Comparison of ENCODE assay signal across 8 cellular contexts in the genomic region with DNA sequence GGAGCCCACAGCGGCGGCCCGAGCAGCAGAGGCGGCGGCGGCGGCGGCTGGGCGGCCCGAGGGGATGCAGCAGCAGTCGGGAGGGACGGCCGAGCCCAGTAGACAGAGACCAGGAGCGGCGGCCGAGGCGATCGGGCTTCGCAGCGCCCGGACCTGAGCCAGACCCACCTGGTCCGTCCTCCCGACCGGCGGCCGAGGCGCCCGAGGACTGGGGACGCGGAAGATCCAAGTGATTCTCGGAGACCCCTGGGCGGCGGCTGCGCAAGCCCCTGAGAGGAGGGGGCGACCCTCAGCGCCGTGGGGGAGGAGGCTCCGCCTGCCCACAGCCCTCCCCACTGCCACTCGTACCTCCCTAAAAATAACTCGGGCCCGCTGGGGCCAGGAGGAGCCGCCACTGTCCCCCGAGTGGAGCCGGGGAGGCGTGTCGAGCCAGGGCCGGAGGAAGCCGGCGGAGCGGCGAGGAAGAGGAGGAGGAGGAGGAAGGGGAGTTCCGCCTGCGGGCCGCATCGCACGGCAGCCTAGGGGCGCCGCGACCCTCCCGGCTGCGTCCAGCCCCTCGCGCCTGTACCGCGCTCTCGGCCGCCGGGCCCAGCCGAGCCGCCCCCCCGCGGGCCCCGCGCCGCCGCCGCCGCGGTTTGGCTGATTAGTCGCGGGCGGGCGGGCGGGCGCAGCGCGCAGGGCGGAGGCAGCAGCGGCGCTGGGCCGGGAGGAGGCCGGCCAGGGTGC. TPM values are rescaled to one million over a fixed set of nuclear protein-coding genes. Genes with fewer than 3 reads are reported as not detected.
A peak's percentile ranks its signal among the peaks of the same experiment; 100 is the strongest.
DNase-seq lines count a peak whose midpoint lies in the region; ATAC-seq and TF ChIP-seq lines count a peak whose summit lies in the region.

No MANE protein-coding gene starts in this region.

- H3K4me3 Mint-ChIP-seq in osteocyte (ENCODE audit: unreplicated experiment) = peak overlapping the region; percentile 89

- peak; percentile 15 for ATAC-seq in GM18870 (IDR thresholded peaks at IDR 0.05; ENCODE audit: unreplicated experiment)
- ATAC-seq in HG03095 (IDR thresholded peaks at IDR 0.05; ENCODE audit: unreplicated experiment) = peak; percentile 26
- ATAC-seq in RWPE2 (ENCODE audit: low read depth) = peak; percentile 8; the same call in 2 of the 3 replicates
- ATAC-seq in activated naive CD4-positive, alpha-beta T cell treated with anti-CD3 and anti-CD28 coated beads, Interleukin-2, amount 50 U/mL, for 72 hours = peak; percentile 37 to 38

- peaks cover 4% of the 10 kb centered on the region for H3K27me3 Mint-ChIP-seq in osteocyte (ENCODE audit: unreplicated experiment)

- H3K27me3 ChIP-seq in AG04450 (ENCODE audit: control insufficient read depth, insufficient read depth, low read length) (peaks cover 6% of the 10 kb centered on the region), RWPE2 (ENCODE audit: insufficient read depth, poor library complexity, severe bottlenecking) (no peaks in the 10 kb centered on the region)

- CTCF ChIA-PET in AG04450 (lab: Charles Lee) = no interaction called here

- H3K36me3 ChIP-seq in RWPE2 (ENCODE audit: low read depth) = no peaks in the 10 kb centered on the region

- H3K36me3 Mint-ChIP-seq in activated naive CD4-positive, alpha-beta T cell treated with anti-CD3 and anti-CD28 coated beads, Interleukin-2, amount 50 U/mL, for 72 hours = peaks cover 0 to 18% of the 10 kb centered on the region in 2 donors
- H3K36me3 Mint-ChIP-seq in osteocyte (ENCODE audit: unreplicated experiment) = no peaks in the 10 kb centered on the region

- TF ChIP-seq CTCF in AG04450 (IDR thresholded peaks at IDR 0.05; ENCODE audit: low read depth, low read length) (no peak), RWPE2 (IDR thresholded peaks at IDR 0.05; ENCODE audit: poor library complexity, severe bottlenecking) (no peak), osteocyte (IDR thresholded peaks at IDR 0.05) (no peak)

- H3K27ac Mint-ChIP-seq in activated naive CD4-positive, alpha-beta T cell treated with anti-CD3 and anti-CD28 coated beads, Interleukin-2, amount 50 U/mL, for 72 hours = peak overlapping the region in 1 of 2 donors; percentile 85
- H3K27ac Mint-ChIP-seq in osteocyte (ENCODE audit: unreplicated experiment) = no peak overlapping the region

- intact Hi-C loops in head of caudate nucleus (cut with DNase I) = loop anchor here (5.0 kb wide), 1 partner anchor 74 kb away; no protein-coding TSS in a partner anchor

- H3K4me3 ChIP-seq in AG04450 (ENCODE audit: low read depth, low read length) = peak overlapping the region; percentile 84
- peak overlapping the region; percentile 88 for H3K4me3 ChIP-seq in RWPE2 (ENCODE audit: severe bottlenecking)

- POLR2A ChIA-PET in AG04450 (lab: Yijun Ruan, JAX) = no interaction called here

- peak overlapping the region; percentile 63 for H3K27ac ChIP-seq in AG04450 (ENCODE audit: low read depth, low read length)
- peak overlapping the region; percentile 73 for H3K27ac ChIP-seq in RWPE2 (ENCODE audit: poor library complexity, severe bottlenecking)

- H3K4me1 Mint-ChIP-seq in osteocyte (ENCODE audit: unreplicated experiment) = peaks cover 42% of the 10 kb centered on the region

- H3K4me1 ChIP-seq in RWPE2 (ENCODE audit: insufficient read depth, poor library complexity, severe bottlenecking) = peaks cover 28% of the 10 kb centered on the region

- H3K9me3 ChIP-seq in AG04450 (ENCODE audit: control insufficient read depth, insufficient read depth, low read length) = peaks cover 3% of the 10 kb centered on the region; the same call in 1 of the 2 replicates
- no peaks in the 10 kb centered on the region for H3K9me3 ChIP-seq in RWPE2 (ENCODE audit: severe bottlenecking)

- DNase-seq in AG04450 (ENCODE audit: low read depth, low spot score) = no peak
- peak; percentile 68 for DNase-seq in RWPE2 (ENCODE audit: low spot score)
- DNase-seq in activated naive CD4-positive, alpha-beta T cell treated with anti-CD3 and anti-CD28 coated beads, Interleukin-2, amount 50 U/mL, for 72 hours (ENCODE audit: low spot score in 2 of 2) = peak; percentile 61 to 66
- DNase-seq in head of caudate nucleus = peak in 37 of 42 donors; percentile 7 to 70 (median 39)
- no peak for DNase-seq in osteocyte (ENCODE audit: extremely low spot score, unreplicated experiment)
- no peak for DNase-seq in DMS153 (lab: John Stamatoyannopoulos, UW)

- H3K9me3 Mint-ChIP-seq in activated naive CD4-positive, alpha-beta T cell treated with anti-CD3 and anti-CD28 coated beads, Interleukin-2, amount 50 U/mL, for 72 hours = no peaks in the 10 kb centered on the region
- H3K9me3 Mint-ChIP-seq in osteocyte (ENCODE audit: unreplicated experiment) = no peaks in the 10 kb centered on the region

RNA-seq across cellular contexts. Expression of a gene that starts 0.7 kb away (rescaled TPM):
- 40.3 and 51.5 TPM in 2 replicates for polyA plus RNA-seq in AG04450 (2011; rRNA removed)
- 101 and 103 TPM in 2 replicates for polyA minus RNA-seq in AG04450 (2011; rRNA and poly(A)+ RNA removed)
- 10 to 100 TPM; 11.1 to 34.8 TPM for total RNA-seq in activated naive CD4-positive, alpha-beta T cell treated with anti-CD3 and anti-CD28 coated beads, Interleukin-2, amount 50 U/mL, for 72 hours
- 22.7 and 22.8 TPM in 2 replicates for total RNA-seq in osteocyte

Comparison
In these comparisons a context has a peak if more than half of its experiments do, and no peak if none do; other contexts are left out.
1. DNase-seq: peak in RWPE2 (single experiment), activated naive CD4-positive, alpha-beta T cell treated with anti-CD3 and anti-CD28 coated beads, Interleukin-2, amount 50 U/mL, for 72 hours (2 of 2) and head of caudate nucleus (37 of 42); none in AG04450 (single experiment), osteocyte (single experiment) and DMS153 (single experiment).
2. Peak in every context shown above with its lines, with median percentiles within 50 percentile points of each other: ATAC-seq.